18 cellular contexts compared by ENCODE assay signal in genomic region chr17:38587956-38588771, GRCh38. TPM values are rescaled to one million over a fixed set of nuclear protein-coding genes. Genes with fewer than 3 reads are reported as not detected.
DNase-seq lines count a peak whose midpoint lies in the region; ATAC-seq and TF ChIP-seq lines count a peak whose summit lies in the region.
"Had no signal": no experiment of that assay in that cellular context is flagged by ENCODE, and none has a peak within 500 bp of the region (broad histone marks: within the 10 kb centered on the region; RNA-seq: fewer than 3 reads in every experiment).

No MANE protein-coding gene starts in this region.

- no peak overlapping the region for H3K4me3 Mint-ChIP-seq in endodermal cell
- H3K4me3 Mint-ChIP-seq: activated CD8-positive, alpha-beta memory T cell treated with anti-CD3 and anti-CD28 coated beads, Interleukin-2, amount 10 ng/mL, durations not matched to agents 7 days and 5 days; activated naive CD4-positive, alpha-beta T cell treated with anti-CD3 and anti-CD28 coated beads, Interleukin-2, amount 10 ng/mL, durations not matched to agents 7 days and 5 days; stimulated activated effector memory CD8-positive, alpha-beta T cell treated with anti-CD3 and anti-CD28 coated beads, Interleukin-12 subunit alpha, Interleukin-12 subunit beta, amount 100 ng/mL, for 72 hours had no signal

- peaks cover 11% of the 10 kb centered on the region for H3K4me1 Mint-ChIP-seq in endodermal cell

- H3K79me2 ChIP-seq in Karpas-422 (ENCODE audit: low read length), result no peaks in the 10 kb centered on the region

- ATAC-seq in GM21786 (IDR thresholded peaks at IDR 0.05; ENCODE audit: unreplicated experiment) (no peak), HG03457 (IDR thresholded peaks at IDR 0.05; ENCODE audit: unreplicated experiment) (no peak)
- ATAC-seq: activated CD8-positive, alpha-beta memory T cell treated with anti-CD3 and anti-CD28 coated beads, Interleukin-2, amount 10 ng/mL, durations not matched to agents 7 days and 5 days; PC-3; stimulated activated effector memory CD8-positive, alpha-beta T cell treated with anti-CD3 and anti-CD28 coated beads, Interleukin-12 subunit alpha, Interleukin-12 subunit beta, amount 100 ng/mL, for 72 hours had no signal

- H3K9me3 ChIP-seq in Karpas-422 (ENCODE audit: low read length), result no peaks in the 10 kb centered on the region
- no peaks in the 10 kb centered on the region for H3K9me3 ChIP-seq in endodermal cell (ENCODE audit: control insufficient read depth, low read length)

- no peak overlapping the region for H3K9ac ChIP-seq in Karpas-422 (ENCODE audit: low read length)
- H3K9ac ChIP-seq in endodermal cell (ENCODE audit: extremely low read depth, low read length, poor library complexity, severe bottlenecking), result no peak overlapping the region

- H3K9me2 ChIP-seq in Karpas-422 (replicated peaks; ENCODE audit: insufficient read depth, low read length), result no peaks in the 10 kb centered on the region

- H3K27me3 ChIP-seq in Karpas-422 (ENCODE audit: low read length) (no peaks in the 10 kb centered on the region), endodermal cell (ENCODE audit: control insufficient read depth, insufficient read depth, low read length, poor library complexity, severe bottlenecking) (peaks cover 4% of the 10 kb centered on the region)

- peaks cover 22% of the 10 kb centered on the region for H3K27me3 Mint-ChIP-seq in endodermal cell (ENCODE audit: insufficient read depth)

- no peaks in the 10 kb centered on the region for H3K36me3 Mint-ChIP-seq in endodermal cell (ENCODE audit: low read depth)
- H3K36me3 Mint-ChIP-seq: activated CD8-positive, alpha-beta memory T cell treated with anti-CD3 and anti-CD28 coated beads, Interleukin-2, amount 10 ng/mL, durations not matched to agents 7 days and 5 days; activated naive CD4-positive, alpha-beta T cell treated with anti-CD3 and anti-CD28 coated beads, Interleukin-2, amount 10 ng/mL, durations not matched to agents 7 days and 5 days had no signal

- H3K36me3 ChIP-seq in Karpas-422 (ENCODE audit: insufficient read depth, low read length) (no peaks in the 10 kb centered on the region), endodermal cell (ENCODE audit: control insufficient read depth, insufficient read depth, low read length) (no peaks in the 10 kb centered on the region)
- H3K36me3 ChIP-seq: brain microvascular endothelial cell had no signal

- WGBS in endodermal cell (ENCODE audit: insufficient coverage in 1 of 2, insufficient read length in 1 of 2), 2 experiments, result 61 to 81% methylated on average over 2 to 12 of the region's 13 CpGs

- no peaks in the 10 kb centered on the region for H4K20me1 ChIP-seq in Karpas-422 (ENCODE audit: insufficient read depth, low read depth, low read length)

- DNase-seq in COR-L47 (lab: John Stamatoyannopoulos, UW) (peak; percentile 71), Karpas-422 (peak; percentile 47), NCI-H524 treated with DMSO at 0.1 percent for 48 hours (lab: John Stamatoyannopoulos, UW) (peak; percentile 54), endodermal cell (peak; percentile 74), COLO829 (ENCODE audit: low spot score) (no peak)
- DNase-seq: activated CD4-positive, CD25-positive, alpha-beta regulatory T cell; activated CD8-positive, alpha-beta memory T cell treated with anti-CD3 and anti-CD28 coated beads, Interleukin-2, amount 10 ng/mL, durations not matched to agents 7 days and 5 days; activated naive CD4-positive, alpha-beta T cell treated with anti-CD3 and anti-CD28 coated beads, Interleukin-2, amount 10 ng/mL, durations not matched to agents 7 days and 5 days; brain microvascular endothelial cell; HCEC 1CT; hippocampal formation; NCI-H1930; occipital lobe; PC-3 had no signal

- H3K27ac Mint-ChIP-seq in endodermal cell, result no peak overlapping the region
- H3K27ac Mint-ChIP-seq: activated CD8-positive, alpha-beta memory T cell treated with anti-CD3 and anti-CD28 coated beads, Interleukin-2, amount 10 ng/mL, durations not matched to agents 7 days and 5 days; activated naive CD4-positive, alpha-beta T cell treated with anti-CD3 and anti-CD28 coated beads, Interleukin-2, amount 10 ng/mL, durations not matched to agents 7 days and 5 days; stimulated activated effector memory CD8-positive, alpha-beta T cell treated with anti-CD3 and anti-CD28 coated beads, Interleukin-12 subunit alpha, Interleukin-12 subunit beta, amount 100 ng/mL, for 72 hours had no signal

- H3K9me3 Mint-ChIP-seq in endodermal cell, result no peaks in the 10 kb centered on the region
- H3K9me3 Mint-ChIP-seq: activated naive CD4-positive, alpha-beta T cell treated with anti-CD3 and anti-CD28 coated beads, Interleukin-2, amount 10 ng/mL, durations not matched to agents 7 days and 5 days; stimulated activated effector memory CD8-positive, alpha-beta T cell treated with anti-CD3 and anti-CD28 coated beads, Interleukin-12 subunit alpha, Interleukin-12 subunit beta, amount 100 ng/mL, for 72 hours had no signal

- H3K4me2 ChIP-seq in Karpas-422 (ENCODE audit: low read depth, low read length, poor library complexity, severe bottlenecking), result no peak overlapping the region

- no peak overlapping the region for H3K27ac ChIP-seq in Karpas-422 (ENCODE audit: low read length)
- H3K27ac ChIP-seq in endodermal cell (ENCODE audit: low read depth, low read length), result no peak overlapping the region
- H3K27ac ChIP-seq: brain microvascular endothelial cell had no signal

- H3K4me3 ChIP-seq in Karpas-422 (ENCODE audit: low read length), result no peak overlapping the region
- no peak overlapping the region for H3K4me3 ChIP-seq in endodermal cell (ENCODE audit: low read length)

- H3K4me1 ChIP-seq in Karpas-422 (ENCODE audit: low read length) (peaks cover 20% of the 10 kb centered on the region), endodermal cell (ENCODE audit: control insufficient read depth, insufficient read depth, low read length) (peaks cover 4% of the 10 kb centered on the region)

- H2AFZ ChIP-seq in Karpas-422 (ENCODE audit: low read length), result no peak overlapping the region

- no peak for TF ChIP-seq CTCF in endodermal cell (conservative IDR thresholded peaks at IDR 0.05)

RNA-seq across cellular contexts. Expression of gene SRCIN1, which starts 17.6 kb away (rescaled TPM):
- total RNA-seq in Karpas-422 (2014; rRNA removed; shearing (Covaris generic); ENCODE audit: low replicate concordance), result 0.14 and 0.86 TPM in 2 replicates
- total RNA-seq in endodermal cell, result 1 to 10 TPM; 2.8 to 5.9 TPM
- 13.0 TPM for polyA plus RNA-seq in endodermal cell (2013, experiment 1 of 2)
- 12.7 TPM for polyA plus RNA-seq in endodermal cell (2013, experiment 2 of 2)
- polyA plus RNA-seq: fibroblast of lung had no signal
